ENCODE assay signal across 8 cellular contexts in genomic region chr5:139660105-139660915, GRCh38. TPM values are rescaled to one million over a fixed set of nuclear protein-coding genes. Genes with fewer than 3 reads are reported as not detected.
A peak's percentile ranks its signal among the peaks of the same experiment; 100 is the strongest.
DNase-seq lines count a peak whose midpoint lies in the region; ATAC-seq and TF ChIP-seq lines count a peak whose summit lies in the region.

No MANE protein-coding gene starts in this region.

- H4K91ac ChIP-seq in neuronal stem cell (ENCODE audit: low read depth, low read length, poor library complexity) = peak overlapping the region; percentile 83

- H3K18ac ChIP-seq in neuronal stem cell (ENCODE audit: low read length) = peak overlapping the region; percentile 78

- peak overlapping the region; percentile 53 for H3K4ac ChIP-seq in neuronal stem cell (ENCODE audit: low read length)

- H3K23ac ChIP-seq in neuronal stem cell (ENCODE audit: low read depth, low read length, poor library complexity) = peak overlapping the region; percentile 46

- peak overlapping the region; percentile 99 for H2AK5ac ChIP-seq in neuronal stem cell (ENCODE audit: low read depth, low read length)

- H3K79me1 ChIP-seq in neuronal stem cell (ENCODE audit: low read depth, low read length) = peaks cover 15% of the 10 kb centered on the region

- peaks cover 62 to 100% (median 69%) of the 10 kb centered on the region in 3 donors for H3K4me1 ChIP-seq in esophagus squamous epithelium
- H3K4me1 ChIP-seq in neuronal stem cell (ENCODE audit: control insufficient read depth in 2 of 2, insufficient read depth in 1 of 2, low read depth in 1 of 2, low read length in 2 of 2) = peaks cover 35 to 38% of the 10 kb centered on the region in 2 donors

- H3K36me3 ChIP-seq in esophagus squamous epithelium (no peaks in the 10 kb centered on the region), neuronal stem cell (replicated peaks in 1 of 2; ENCODE audit: control insufficient read depth in 2 of 2, insufficient read depth in 2 of 2, low read length in 2 of 2) (peaks cover 2 to 28% of the 10 kb centered on the region in 2 donors)

- H3K27ac ChIP-seq in RWPE1 (peak overlapping the region; percentile 94), esophagus squamous epithelium (peak overlapping the region; percentile 85 to 95 (median 94)), neuronal stem cell (replicated peaks; ENCODE audit: low read length) (peak overlapping the region; percentile 60)

- H3K27ac Mint-ChIP-seq in activated T-helper 17 cell treated with anti-CD3 and anti-CD28 coated beads, Interleukin-2, amount 50 U/mL, for 72 hours = no peak overlapping the region

- no peak for TF ChIP-seq CTCF in RWPE1 (conservative IDR thresholded peaks at IDR 0.05; ENCODE audit: low read depth)
- peak in 1 of 6 experiments; percentile 8 for TF ChIP-seq CTCF in esophagus squamous epithelium (IDR thresholded peaks at IDR 0.05)

- H2BK120ac ChIP-seq in neuronal stem cell (ENCODE audit: low read depth, low read length) = peak overlapping the region; percentile 97

- no peak overlapping the region for H2AFZ ChIP-seq in neuronal stem cell (ENCODE audit: low read length)

- H3K9ac ChIP-seq in neuronal stem cell (ENCODE audit: low read depth, low read length, poor library complexity) = peak overlapping the region; percentile 67

- DNase-seq in GF-D8 (lab: John Stamatoyannopoulos, UW) (peak; percentile 63), RWPE1 (ENCODE audit: low spot score) (peak; percentile 68), esophagus squamous epithelium (lab: John Stamatoyannopoulos, UW) (no peak), neuronal stem cell (ENCODE audit: low spot score) (no peak)
- DNase-seq in stimulated activated naive CD8-positive, alpha-beta T cell treated with anti-CD3 and anti-CD28 coated beads, Interleukin-15, Interleukin-2, amounts not matched to agents 100 U/mL and 50 U/mL, for 24 hours = no peak

- no peaks in the 10 kb centered on the region for H3K9me3 ChIP-seq in esophagus squamous epithelium
- H3K9me3 ChIP-seq in neuronal stem cell (replicated peaks in 1 of 2; ENCODE audit: control insufficient read depth in 2 of 2, insufficient read depth in 1 of 2, low read depth in 1 of 2, low read length in 2 of 2) = no peaks in the 10 kb centered on the region

- H3K36me3 Mint-ChIP-seq in activated T-helper 17 cell treated with anti-CD3 and anti-CD28 coated beads, Interleukin-2, amount 50 U/mL, for 72 hours (ENCODE audit: low read depth) = no peaks in the 10 kb centered on the region

- H3K27me3 ChIP-seq in esophagus squamous epithelium (no peaks in the 10 kb centered on the region), neuronal stem cell (ENCODE audit: control insufficient read depth in 3 of 3, insufficient read depth in 3 of 3, low read depth in 1 of 3, low read length in 3 of 3) (no peaks in the 10 kb centered on the region)

- H3K4me3 Mint-ChIP-seq in activated T-helper 17 cell treated with anti-CD3 and anti-CD28 coated beads, Interleukin-2, amount 50 U/mL, for 72 hours = no peak overlapping the region

- TF ChIP-seq POLR2A in esophagus squamous epithelium (IDR thresholded peaks at IDR 0.05) = peak in 2 of 4 donors; percentile 28 to 47

- H3K27me3 Mint-ChIP-seq in activated T-helper 17 cell treated with anti-CD3 and anti-CD28 coated beads, Interleukin-2, amount 50 U/mL, for 72 hours = no peaks in the 10 kb centered on the region

- ATAC-seq in HG03432 (IDR thresholded peaks at IDR 0.05; ENCODE audit: unreplicated experiment) (no peak), HG02763 (IDR thresholded peaks at IDR 0.05; ENCODE audit: unreplicated experiment) (no peak)
- no peak for ATAC-seq in stimulated activated naive CD8-positive, alpha-beta T cell treated with anti-CD3 and anti-CD28 coated beads, Interleukin-15, Interleukin-2, amounts not matched to agents 100 U/mL and 50 U/mL, for 24 hours
- ATAC-seq in activated T-helper 17 cell treated with anti-CD3 and anti-CD28 coated beads, Interleukin-2, amount 50 U/mL, for 72 hours (replicated peaks) = no peak

- H4K8ac ChIP-seq in neuronal stem cell (ENCODE audit: low read depth, low read length) = no peak overlapping the region

- no peaks in the 10 kb centered on the region for H3K4me1 Mint-ChIP-seq in activated T-helper 17 cell treated with anti-CD3 and anti-CD28 coated beads, Interleukin-2, amount 50 U/mL, for 72 hours

- CTCF ChIA-PET in RWPE1 (lab: Yijun Ruan, JAX) = interaction anchor here (0.6 to 2.9 kb wide), 7 partner anchors 19 to 531 kb away, joined by 3 to 15 read pairs (median 5); no protein-coding TSS in a partner anchor

- WGBS in esophagus squamous epithelium, 2 donors = 28 to 46% methylated on average over 5 of the region's 14 CpGs
- no CpG with 5 or more reads among the region's 14 CpGs for WGBS in neuronal stem cell (ENCODE audit: extremely low coverage in 2 of 2, insufficient read length in 2 of 2, insufficient replicate concordance in 1 of 2), 2 donors

- H2BK15ac ChIP-seq in neuronal stem cell (ENCODE audit: low read length) = peak overlapping the region; percentile 100

- peak overlapping the region; percentile 44 for H3K14ac ChIP-seq in neuronal stem cell (ENCODE audit: low read length)

- H2BK5ac ChIP-seq in neuronal stem cell (ENCODE audit: low read length) = peak overlapping the region; percentile 79

- H3K9me3 Mint-ChIP-seq in activated T-helper 17 cell treated with anti-CD3 and anti-CD28 coated beads, Interleukin-2, amount 50 U/mL, for 72 hours = no peaks in the 10 kb centered on the region

- POLR2A ChIA-PET in RWPE1 (lab: Yijun Ruan, JAX; ENCODE audit: low non-redundant PET) = interaction anchor here (0.5 to 2.0 kb wide), 2 partner anchors 12 to 140 kb away, joined by 3 to 16 read pairs; partner anchors contain the start of gene CXXC5

- H2BK12ac ChIP-seq in neuronal stem cell (ENCODE audit: low read length) = peak overlapping the region; percentile 85

- intact Hi-C loops in esophagus squamous epithelium (cut with DNase I) = no loop called here

- no peak overlapping the region for H3K4me2 ChIP-seq in neuronal stem cell (ENCODE audit: insufficient read depth, low read length, poor library complexity, severe bottlenecking)

- H3K4me3 ChIP-seq in esophagus squamous epithelium = peak overlapping the region; percentile 11 to 48 (median 39)
- no peak overlapping the region for H3K4me3 ChIP-seq in neuronal stem cell (ENCODE audit: low read length in 2 of 2)

RNA-seq across cellular contexts. Expression of gene CXXC5, which starts 12.2 kb away (rescaled TPM):
- 10 to 100 TPM; 13.9 to 40.4 (median 22.9) TPM for total RNA-seq in esophagus squamous epithelium
- polyA plus RNA-seq in neuronal stem cell (2013, experiment 1 of 2) = 30.9 TPM
- 32.1 TPM for polyA plus RNA-seq in neuronal stem cell (2013, experiment 2 of 2)
- total RNA-seq in activated T-helper 17 cell treated with anti-CD3 and anti-CD28 coated beads, Interleukin-2, amount 50 U/mL, for 72 hours = 1 to 10 TPM in 1 of 2 donors, under 1 TPM in 1; 0.89 to 2.7 TPM

Comparison
In these comparisons a context has a peak if more than half of its experiments do, and no peak if none do; other contexts are left out.
1. DNase-seq: peak in GF-D8 (single experiment) and RWPE1 (single experiment); none in esophagus squamous epithelium (single experiment), neuronal stem cell (single experiment) and stimulated activated naive CD8-positive, alpha-beta T cell treated with anti-CD3 and anti-CD28 coated beads, Interleukin-15, Interleukin-2, amounts not matched to agents 100 U/mL and 50 U/mL, for 24 hours (single experiment).
2. H3K4me3 ChIP-seq: peak in esophagus squamous epithelium (4 of 4); none in neuronal stem cell (0 of 2).
3. RNA of gene CXXC5, which starts 12.2 kb away (total RNA-seq): 13.9 to 40.4 TPM in esophagus squamous epithelium; 0.89 to 2.7 TPM in activated T-helper 17 cell treated with anti-CD3 and anti-CD28 coated beads, Interleukin-2, amount 50 U/mL, for 72 hours; every median in the first group is over 4 times any median in the second.
4. Peak in every context shown above with its lines, with median percentiles within 50 percentile points of each other: H3K27ac ChIP-seq.